Comparison of ENCODE assay signal across 8 cellular contexts in the genomic region with DNA sequence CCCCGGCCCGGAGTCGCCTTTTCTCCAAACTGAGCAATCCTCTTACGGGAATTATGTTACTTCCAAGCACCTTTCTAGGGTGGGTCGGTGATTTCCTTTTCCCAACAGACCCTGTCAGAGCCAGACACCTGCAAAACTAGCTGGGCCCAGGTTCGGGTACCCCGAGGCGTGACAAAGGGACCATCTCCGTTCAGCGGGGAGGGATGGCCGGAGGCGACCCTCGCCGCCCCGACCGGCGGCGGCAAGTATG. TPM values are rescaled to one million over a fixed set of nuclear protein-coding genes. Genes with fewer than 3 reads are reported as not detected.
A peak's percentile ranks its signal among the peaks of the same experiment; 100 is the strongest.
DNase-seq lines count a peak whose midpoint lies in the region; ATAC-seq and TF ChIP-seq lines count a peak whose summit lies in the region.

No MANE protein-coding gene starts in this region.

- H3K27me3 ChIP-seq in BJ (ENCODE audit: control insufficient read depth, insufficient read depth, low read length) (no peaks in the 10 kb centered on the region), MM.1S (replicated peaks; ENCODE audit: insufficient read depth, low read length) (no peaks in the 10 kb centered on the region)

- peaks cover 11% of the 10 kb centered on the region; the same call in 1 of the 2 replicates for H3F3A ChIP-seq in MM.1S (ENCODE audit: insufficient read depth, low read length)

- TF ChIP-seq CTCF in BJ (IDR thresholded peaks at IDR 0.05; ENCODE audit: insufficient read depth, low read depth, low read length) (no peak), MM.1S (IDR thresholded peaks at IDR 0.05; ENCODE audit: low read length) (no peak), choroid plexus epithelial cell (conservative IDR thresholded peaks at IDR 0.05; ENCODE audit: low read depth, low read length) (no peak)

- peaks cover 4% of the 10 kb centered on the region; the same call in 1 of the 2 replicates for H4K20me1 ChIP-seq in MM.1S (ENCODE audit: insufficient read depth, low read length)

- peak overlapping the region; percentile 83; the same call in 1 of the 2 replicates for H3K27ac ChIP-seq in MM.1S (ENCODE audit: low read length)

- H3K9me3 Mint-ChIP-seq in naive thymus-derived CD8-positive, alpha-beta T cell: no peaks in the 10 kb centered on the region

- peaks cover 14 to 36% (median 31%) of the 10 kb centered on the region in 4 donors for H3K4me1 Mint-ChIP-seq in naive thymus-derived CD8-positive, alpha-beta T cell

- peak overlapping the region; percentile 72 to 96 (median 84) for H3K4me3 Mint-ChIP-seq in naive thymus-derived CD8-positive, alpha-beta T cell

- peak overlapping the region; percentile 33 for H2AFZ ChIP-seq in MM.1S (ENCODE audit: low read length)

- peak overlapping the region; percentile 90 for H3K9ac ChIP-seq in MM.1S (ENCODE audit: low read length)

- peaks cover 54% of the 10 kb centered on the region for H3K79me2 ChIP-seq in MM.1S (ENCODE audit: low read length)

- peaks cover 21% of the 10 kb centered on the region for H3K4me1 ChIP-seq in MM.1S (ENCODE audit: low read length)

- POLR2A ChIA-PET in BJ (lab: Charles Lee): interaction anchor here (0.7 kb wide), 1 partner anchor 99 kb away, joined by 22 read pairs; no protein-coding TSS in a partner anchor
- POLR2A ChIA-PET in naive thymus-derived CD8-positive, alpha-beta T cell (lab: Charles Lee): interaction anchor here (1.0 to 3.4 kb wide), 7 partner anchors 11 to 172 kb away, joined by 3 to 25 read pairs (median 9); a partner anchor contains a TSS

- no peak for ATAC-seq in naive thymus-derived CD8-positive, alpha-beta T cell
- no peak for ATAC-seq in HG02571 (IDR thresholded peaks at IDR 0.05; ENCODE audit: unreplicated experiment)

- H3K4me3 ChIP-seq in BJ (ENCODE audit: low read depth, low read length) (peak overlapping the region; percentile 83), MM.1S (ENCODE audit: low read length) (peak overlapping the region; percentile 94), choroid plexus epithelial cell (ENCODE audit: low read depth, low read length) (peak overlapping the region; percentile 89)

- peak overlapping the region; percentile 13 to 88 (median 70) for H3K27ac Mint-ChIP-seq in naive thymus-derived CD8-positive, alpha-beta T cell

- H3K36me3 Mint-ChIP-seq in naive thymus-derived CD8-positive, alpha-beta T cell: peaks cover 0 to 14% (median 0%) of the 10 kb centered on the region in 3 donors

- no peaks in the 10 kb centered on the region for H3K27me3 Mint-ChIP-seq in naive thymus-derived CD8-positive, alpha-beta T cell

- DNase-seq in BJ (ENCODE audit: low read depth): no peak
- no peak for DNase-seq in MM.1S
- DNase-seq in choroid plexus epithelial cell (ENCODE audit: low read depth): no peak
- no peak for DNase-seq in naive thymus-derived CD8-positive, alpha-beta T cell
- DNase-seq in amniotic stem cell (lab: John Stamatoyannopoulos, UW): no peak
- DNase-seq in LoVo (ENCODE audit: low spot score): no peak
- DNase-seq in NCI-H1105 treated with DMSO at 0.1 percent for 48 hours (lab: John Stamatoyannopoulos, UW): no peak

- peaks cover 1% of the 10 kb centered on the region; the same call in 1 of the 2 replicates for H3K36me3 ChIP-seq in BJ (ENCODE audit: control insufficient read depth, insufficient read depth, low read length)
- H3K36me3 ChIP-seq in MM.1S (replicated peaks; ENCODE audit: insufficient read depth, low read length): no peaks in the 10 kb centered on the region; the same call in 1 of the 2 replicates

- H3K9me3 ChIP-seq in MM.1S (replicated peaks; ENCODE audit: insufficient read depth, low read length): no peaks in the 10 kb centered on the region

- no peaks in the 10 kb centered on the region for H3K9me2 ChIP-seq in MM.1S (replicated peaks; ENCODE audit: insufficient read depth, low read length)

- H3K4me2 ChIP-seq in MM.1S (ENCODE audit: low read depth, low read length): peak overlapping the region; percentile 90

- CTCF ChIA-PET in BJ (lab: Yijun Ruan, JAX): interaction anchor here (0.6 to 13.5 kb wide), 11 partner anchors 11 to 482 kb away, joined by 3 to 219 read pairs (median 3); a partner anchor contains a TSS

RNA-seq across cellular contexts. Expression of a gene that starts 0.4 kb away (rescaled TPM):
- 49.8 and 110 TPM in 2 replicates for polyA plus RNA-seq in BJ (2011; rRNA removed)
- 24.5 and 25.1 TPM in 2 replicates for polyA minus RNA-seq in BJ (2011; rRNA and poly(A)+ RNA removed)
- total RNA-seq in naive thymus-derived CD8-positive, alpha-beta T cell: 10 to 100 TPM; 51.0 to 57.4 TPM
- 100 to 1,000 TPM; 137 to 222 (median 154) TPM for polyA plus RNA-seq in naive thymus-derived CD8-positive, alpha-beta T cell

RNA-seq across cellular contexts. Expression of a gene that starts 51.0 kb away (rescaled TPM):
- not detected in 2 replicates for polyA plus RNA-seq in BJ (2011; rRNA removed)
- polyA minus RNA-seq in BJ (2011; rRNA and poly(A)+ RNA removed): not detected in 2 replicates
- not detected for total RNA-seq in naive thymus-derived CD8-positive, alpha-beta T cell
- polyA plus RNA-seq in naive thymus-derived CD8-positive, alpha-beta T cell: not detected
